1 cellular context compared by ENCODE assay signal in the genomic region with DNA sequence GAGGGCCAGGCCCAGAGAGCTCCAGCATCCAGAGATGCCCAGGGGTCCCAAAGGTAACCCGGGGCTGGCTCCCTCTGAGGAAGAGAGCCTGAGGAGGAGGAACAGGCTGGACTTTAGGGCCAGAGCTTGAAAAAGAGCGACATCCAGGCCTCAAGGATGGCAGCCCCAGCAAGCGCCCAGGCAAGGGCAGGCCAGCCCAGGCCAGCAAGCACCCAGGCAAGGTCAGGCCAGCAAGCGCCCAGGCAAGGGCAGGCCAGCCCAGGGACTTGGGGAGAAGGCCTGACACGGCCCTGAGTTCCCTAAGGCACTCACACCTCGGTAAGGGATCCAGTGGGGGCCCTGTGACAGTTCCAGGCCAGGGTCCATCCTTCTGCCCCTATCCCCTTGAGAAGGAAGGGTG.
TF ChIP-seq lines count a peak whose summit lies in the region.

No MANE protein-coding gene starts in this region.

TF ChIP-seq in HepG2, 621 proteins besides CTCF, POLR2A, EP300 and RAD21:
- TF ChIP-seq ZNF737 (CRISPR knock-in tag; IDR thresholded peaks at IDR 0.05; ENCODE audit: borderline replicate concordance): no peak
- no peak for TF ChIP-seq ERF (CRISPR knock-in tag; IDR thresholded peaks at IDR 0.05)
- TF ChIP-seq CBFB (CRISPR knock-in tag; IDR thresholded peaks at IDR 0.05): no peak
- TF ChIP-seq ZNF558 (CRISPR knock-in tag; IDR thresholded peaks at IDR 0.05; ENCODE audit: borderline replicate concordance): no peak
- TF ChIP-seq GATAD1 (CRISPR knock-in tag; IDR thresholded peaks at IDR 0.05): no peak
- no peak for TF ChIP-seq FOSL2 (CRISPR knock-in tag; IDR thresholded peaks at IDR 0.05)
- TF ChIP-seq GABPB1 (CRISPR knock-in tag; IDR thresholded peaks at IDR 0.05): no peak
- TF ChIP-seq ZNF30 (CRISPR knock-in tag; IDR thresholded peaks at IDR 0.05): no peak
- no peak for TF ChIP-seq TIGD3 (CRISPR knock-in tag; IDR thresholded peaks at IDR 0.05; ENCODE audit: borderline replicate concordance)
- no peak for TF ChIP-seq ZSCAN22 (CRISPR knock-in tag; IDR thresholded peaks at IDR 0.05)
- TF ChIP-seq, protein P1, sequence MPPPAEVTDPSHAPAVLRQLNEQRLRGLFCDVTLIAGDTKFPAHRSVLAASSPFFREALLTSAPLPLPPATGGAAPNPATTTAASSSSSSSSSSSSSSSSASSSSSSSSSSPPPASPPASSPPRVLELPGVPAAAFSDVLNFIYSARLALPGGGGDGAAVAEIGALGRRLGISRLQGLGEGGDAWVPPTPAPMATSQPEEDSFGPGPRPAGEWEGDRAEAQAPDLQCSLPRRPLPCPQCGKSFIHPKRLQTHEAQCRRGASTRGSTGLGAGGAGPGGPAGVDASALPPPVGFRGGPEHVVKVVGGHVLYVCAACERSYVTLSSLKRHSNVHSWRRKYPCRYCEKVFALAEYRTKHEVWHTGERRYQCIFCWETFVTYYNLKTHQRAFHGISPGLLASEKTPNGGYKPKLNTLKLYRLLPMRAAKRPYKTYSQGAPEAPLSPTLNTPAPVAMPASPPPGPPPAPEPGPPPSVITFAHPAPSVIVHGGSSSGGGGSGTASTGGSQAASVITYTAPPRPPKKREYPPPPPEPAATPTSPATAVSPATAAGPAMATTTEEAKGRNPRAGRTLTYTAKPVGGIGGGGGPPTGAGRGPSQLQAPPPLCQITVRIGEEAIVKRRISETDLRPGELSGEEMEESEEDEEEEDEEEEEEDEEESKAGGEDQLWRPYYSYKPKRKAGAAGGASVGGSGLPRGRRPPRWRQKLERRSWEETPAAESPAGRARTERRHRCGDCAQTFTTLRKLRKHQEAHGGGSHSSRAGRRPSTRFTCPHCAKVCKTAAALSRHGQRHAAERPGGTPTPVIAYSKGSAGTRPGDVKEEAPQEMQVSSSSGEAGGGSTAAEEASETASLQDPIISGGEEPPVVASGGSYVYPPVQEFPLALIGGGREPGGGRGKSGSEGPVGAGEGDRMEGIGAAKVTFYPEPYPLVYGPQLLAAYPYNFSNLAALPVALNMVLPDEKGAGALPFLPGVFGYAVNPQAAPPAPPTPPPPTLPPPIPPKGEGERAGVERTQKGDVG (CRISPR knock-in tag; IDR thresholded peaks at IDR 0.05; ENCODE audit: borderline replicate concordance): no peak
- TF ChIP-seq ZSCAN31 (CRISPR knock-in tag; IDR thresholded peaks at IDR 0.05; ENCODE audit: low read depth): no peak
- TF ChIP-seq, protein P2, sequence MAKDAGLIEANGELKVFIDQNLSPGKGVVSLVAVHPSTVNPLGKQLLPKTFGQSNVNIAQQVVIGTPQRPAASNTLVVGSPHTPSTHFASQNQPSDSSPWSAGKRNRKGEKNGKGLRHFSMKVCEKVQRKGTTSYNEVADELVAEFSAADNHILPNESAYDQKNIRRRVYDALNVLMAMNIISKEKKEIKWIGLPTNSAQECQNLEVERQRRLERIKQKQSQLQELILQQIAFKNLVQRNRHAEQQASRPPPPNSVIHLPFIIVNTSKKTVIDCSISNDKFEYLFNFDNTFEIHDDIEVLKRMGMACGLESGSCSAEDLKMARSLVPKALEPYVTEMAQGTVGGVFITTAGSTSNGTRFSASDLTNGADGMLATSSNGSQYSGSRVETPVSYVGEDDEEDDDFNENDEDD (CRISPR knock-in tag; IDR thresholded peaks at IDR 0.05; ENCODE audit: borderline replicate concordance): no peak
- TF ChIP-seq GPBP1L1 (CRISPR knock-in tag; IDR thresholded peaks at IDR 0.05): no peak
- TF ChIP-seq ELF3 (CRISPR knock-in tag; IDR thresholded peaks at IDR 0.05): no peak
- TF ChIP-seq ZC3H13 (CRISPR knock-in tag; IDR thresholded peaks at IDR 0.05): no peak
- no peak for TF ChIP-seq RXRB (CRISPR knock-in tag; IDR thresholded peaks at IDR 0.05; ENCODE audit: borderline replicate concordance)
- no peak for TF ChIP-seq MAZ (IDR thresholded peaks at IDR 0.05; ENCODE audit: borderline replicate concordance, low read depth, low read length)
- no peak for TF ChIP-seq MAZ (CRISPR knock-in tag; IDR thresholded peaks at IDR 0.05; ENCODE audit: low read depth)
